23 cellular contexts compared by ENCODE assay signal in the genomic region with DNA sequence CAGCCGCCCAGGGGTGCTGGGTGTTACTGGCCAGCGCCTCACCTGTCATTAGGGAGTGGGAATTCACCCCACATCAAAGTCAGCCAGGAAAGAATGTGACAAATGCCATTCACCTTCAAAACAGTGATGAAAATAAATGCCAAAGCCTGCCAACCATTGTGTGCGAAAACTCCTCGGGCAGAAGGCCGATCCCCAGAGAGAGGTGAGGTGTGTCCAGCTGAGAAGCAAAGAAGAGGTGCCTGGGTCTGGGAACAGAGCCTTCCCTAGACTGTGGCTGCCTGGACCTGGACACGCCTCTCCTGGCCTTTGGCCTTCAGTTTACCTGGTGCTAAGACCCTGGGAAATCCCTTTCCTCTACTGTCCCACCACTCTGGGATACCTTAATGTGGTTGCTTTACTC.
"Had no signal": no experiment of that assay in that cellular context is flagged by ENCODE, and none has a peak within 500 bp of the region (broad histone marks: within the 10 kb centered on the region; RNA-seq: fewer than 3 reads in every experiment).

No MANE protein-coding gene starts in this region.

- H3K27me3 Mint-ChIP-seq: activated naive CD8-positive, alpha-beta T cell treated with anti-CD3 and anti-CD28 coated beads for 36 hours had no signal

- H3K27ac ChIP-seq: colonic mucosa, epithelial cell of prostate, left ventricle myocardium inferior, thoracic aorta had no signal

- H3K4me3 Mint-ChIP-seq: activated naive CD8-positive, alpha-beta T cell treated with anti-CD3 and anti-CD28 coated beads for 36 hours; activated T-cell treated with anti-CD3 and anti-CD28 coated beads, Interleukin-2, amount 50 U/mL, for 4 hours; memory B cell; T-helper 1 cell treated with Interleukin-12 subunit alpha and Interleukin-12 subunit beta and Interleukin-4 antibody, amounts not matched to agents 30 μg/mL and 1 μg/mL, for 36 hours; type B pancreatic cell; WTC11 had no signal

- H3K36me3 Mint-ChIP-seq: activated naive CD8-positive, alpha-beta T cell treated with anti-CD3 and anti-CD28 coated beads for 36 hours; memory B cell; type B pancreatic cell; WTC11 had no signal

- ATAC-seq: activated T-cell treated with anti-CD3 and anti-CD28 coated beads, Interleukin-2, amount 50 U/mL, for 4 hours; mucosa of descending colon; WTC11 had no signal

- H3K27ac Mint-ChIP-seq: activated naive CD8-positive, alpha-beta T cell treated with anti-CD3 and anti-CD28 coated beads for 36 hours; activated T-helper 2 cell treated with anti-CD3 and anti-CD28 coated beads, Interferon-gamma antibody, Interleukin-2, Interleukin-4, amounts not matched to agents 10 μg/mL and 5 μg/mL and 100 μg/mL, durations not matched to agents 14 hours and 24 hours and 36 hours; memory B cell; T-helper 1 cell treated with Interleukin-12 subunit alpha and Interleukin-12 subunit beta and Interleukin-4 antibody, amounts not matched to agents 30 μg/mL and 1 μg/mL, for 36 hours; type B pancreatic cell; WTC11 had no signal

- H3K27me3 ChIP-seq: colonic mucosa had no signal

- H3K4me1 ChIP-seq: colonic mucosa, left ventricle myocardium inferior had no signal

- H3K4me1 Mint-ChIP-seq: activated naive CD8-positive, alpha-beta T cell treated with anti-CD3 and anti-CD28 coated beads for 36 hours; memory B cell had no signal

- DNase-seq: activated CD4-positive, alpha-beta T cell treated with anti-CD3 and anti-CD28 coated beads, Interleukin-2, amount 50 U/mL, for 48 hours; activated CD8-positive, alpha-beta memory T cell treated with anti-CD3 and anti-CD28 coated beads, Interleukin-2, amount 50 U/mL, for 48 hours; activated naive CD4-positive, alpha-beta T cell treated with Interleukin-2 at 50 U/mL for 16 hours; activated naive CD8-positive, alpha-beta T cell treated with anti-CD3 and anti-CD28 coated beads for 36 hours; activated T-cell treated with anti-CD3 and anti-CD28 coated beads, Interleukin-2, amount 50 U/mL, for 4 hours; central memory CD4-positive, alpha-beta T cell; colonic mucosa; foreskin fibroblast; kidney glomerular epithelial cell; left ventricle myocardium inferior; mucosa of descending colon; occipital lobe; posterior cingulate gyrus; stimulated activated CD4-positive, alpha-beta T cell treated with anti-CD3 and anti-CD28 coated beads, Interleukin-4, amount 100 ng/mL, for 1 hour; stimulated activated naive CD4-positive, alpha-beta T cell; T1000 had no signal

- H3K9me3 Mint-ChIP-seq: activated naive CD8-positive, alpha-beta T cell treated with anti-CD3 and anti-CD28 coated beads for 36 hours; activated T-cell treated with anti-CD3 and anti-CD28 coated beads, Interleukin-2, amount 50 U/mL, for 4 hours; activated T-helper 2 cell treated with anti-CD3 and anti-CD28 coated beads, Interferon-gamma antibody, Interleukin-2, Interleukin-4, amounts not matched to agents 10 μg/mL and 5 μg/mL and 100 μg/mL, durations not matched to agents 14 hours and 24 hours and 36 hours; memory B cell; T-helper 1 cell treated with Interleukin-12 subunit alpha and Interleukin-12 subunit beta and Interleukin-4 antibody, amounts not matched to agents 30 μg/mL and 1 μg/mL, for 36 hours; type B pancreatic cell; WTC11 had no signal
